Comparison of ENCODE assay signal across 8 cellular contexts in genomic region chr22:44024288-44024908, GRCh38. TPM values are rescaled to one million over a fixed set of nuclear protein-coding genes. Genes with fewer than 3 reads are reported as not detected.
DNase-seq lines count a peak whose midpoint lies in the region; ATAC-seq lines count a peak whose summit lies in the region.

PARVB (plus strand) TSS chr22:44024302; CDS start chr22:44024340, 38 bp downstream.

- ATAC-seq in HG02610 (IDR thresholded peaks at IDR 0.05; ENCODE audit: unreplicated experiment) = no peak
- no peak for ATAC-seq in GM21825 (IDR thresholded peaks at IDR 0.05; ENCODE audit: unreplicated experiment)

- DNase-seq in ELR (ENCODE audit: low read depth) (peak; percentile 49), KBM-7 (peak; percentile 14), cardiac septum (ENCODE audit: low spot score) (no peak), posterior vena cava (ENCODE audit: low spot score) (no peak), NCI-H2171 treated with DMSO at 0.1 percent for 48 hours (lab: John Stamatoyannopoulos, UW) (no peak)

- no peaks in the 10 kb centered on the region for H3K9me3 Mint-ChIP-seq in activated naive CD4-positive, alpha-beta T cell treated with anti-CD3 and anti-CD28 coated beads, Interleukin-2, amount 50 U/mL, for 24 hours

- peaks cover 22% of the 10 kb centered on the region for H3K4me1 Mint-ChIP-seq in activated naive CD4-positive, alpha-beta T cell treated with anti-CD3 and anti-CD28 coated beads, Interleukin-2, amount 50 U/mL, for 24 hours

- H3K27me3 Mint-ChIP-seq in activated naive CD4-positive, alpha-beta T cell treated with anti-CD3 and anti-CD28 coated beads, Interleukin-2, amount 50 U/mL, for 24 hours = peaks cover 18% of the 10 kb centered on the region

- H3K27ac Mint-ChIP-seq in activated naive CD4-positive, alpha-beta T cell treated with anti-CD3 and anti-CD28 coated beads, Interleukin-2, amount 50 U/mL, for 24 hours = no peak within 1 kb of the TSS

- no peaks in the 10 kb centered on the region for H3K36me3 Mint-ChIP-seq in activated naive CD4-positive, alpha-beta T cell treated with anti-CD3 and anti-CD28 coated beads, Interleukin-2, amount 50 U/mL, for 24 hours

- in situ Hi-C loops in KBM-7 (cut with MboI; ENCODE audit: low pct_unique_long_range_greater_than_20kb, low sequenced_read_pairs) = no loop called here

- intact Hi-C loops in cardiac septum (cut with DNase I) = no loop called here
- intact Hi-C loops in posterior vena cava (cut with DNase I) = no loop called here

- peak within 1 kb of the TSS; percentile 61 for H3K4me3 Mint-ChIP-seq in activated naive CD4-positive, alpha-beta T cell treated with anti-CD3 and anti-CD28 coated beads, Interleukin-2, amount 50 U/mL, for 24 hours

RNA-seq across cellular contexts. Expression of gene PARVB, which starts in this region (rescaled TPM):
- total RNA-seq in cardiac septum (98.1 TPM), posterior vena cava (10 to 100 TPM; 49.6 to 51.1 TPM)

Comparison
In these comparisons a context has a peak if more than half of its experiments do, and no peak if none do; other contexts are left out.
1. DNase-seq: peak in ELR (single experiment) and KBM-7 (single experiment); none in cardiac septum (single experiment), posterior vena cava (single experiment) and NCI-H2171 treated with DMSO at 0.1 percent for 48 hours (single experiment).